14 cellular contexts compared by ENCODE assay signal in genomic region chr1:111489604-111490003, GRCh38. TPM values are rescaled to one million over a fixed set of nuclear protein-coding genes. Genes with fewer than 3 reads are reported as not detected.
DNase-seq lines count a peak whose midpoint lies in the region; ATAC-seq and TF ChIP-seq lines count a peak whose summit lies in the region.
"Had no signal": no experiment of that assay in that cellular context is flagged by ENCODE, and none has a peak within 500 bp of the region (broad histone marks: within the 10 kb centered on the region; RNA-seq: fewer than 3 reads in every experiment).

No MANE protein-coding gene starts in this region.

- 57 to 62% methylated on average over 4 of the region's 4 CpGs for WGBS in upper lobe of left lung, 2 donors

- no peak for TF ChIP-seq CTCF in fibroblast of villous mesenchyme (IDR thresholded peaks at IDR 0.05; ENCODE audit: insufficient read depth, low read depth, low read length)
- TF ChIP-seq CTCF in upper lobe of left lung (IDR thresholded peaks at IDR 0.05): no peak

- H3K4me1 ChIP-seq in upper lobe of left lung: peaks cover 0 to 10% (median 4%) of the 10 kb centered on the region in 4 donors

- H3K36me3 ChIP-seq in upper lobe of left lung: no peaks in the 10 kb centered on the region
- H3K36me3 ChIP-seq: MG63 had no signal

- DNase-seq in SKM-1 treated with dmso at 0.1 percent for 144 hours (lab: John Stamatoyannopoulos, UW; ENCODE audit: unreplicated experiment) (peak; percentile 34), fibroblast of villous mesenchyme (ENCODE audit: low read depth) (peak; percentile 63), midbrain (lab: John Stamatoyannopoulos, UW) (peak; percentile 43), upper lobe of left lung (peak in 1 of 2 donors; percentile 64), activated gamma-delta T cell (lab: John Stamatoyannopoulos, UW) (no peak), NCI-H2171 treated with DMSO at 0.1 percent for 48 hours (lab: John Stamatoyannopoulos, UW) (no peak)
- DNase-seq: activated CD4-positive, alpha-beta memory T cell treated with anti-CD3 and anti-CD28 coated beads for 36 hours; MG63; naive B cell; retina; stimulated activated naive CD8-positive, alpha-beta T cell treated with anti-CD3 and anti-CD28 coated beads, Interleukin-15, amount 100 ng/mL, for 72 hours; T-helper 2 cell had no signal

- ATAC-seq in upper lobe of left lung (ENCODE audit: low FRiP score in 2 of 2) (peak; percentile 73 to 86), GM21619 (IDR thresholded peaks at IDR 0.05; ENCODE audit: unreplicated experiment) (no peak)
- ATAC-seq: HCT116; stimulated activated naive CD8-positive, alpha-beta T cell treated with anti-CD3 and anti-CD28 coated beads, Interleukin-15, amount 100 ng/mL, for 72 hours had no signal

- peak in 1 of 4 donors; percentile 79 for TF ChIP-seq POLR2A in upper lobe of left lung (IDR thresholded peaks at IDR 0.05)

- no peaks in the 10 kb centered on the region for H3K27me3 ChIP-seq in upper lobe of left lung

- H3K9me3 ChIP-seq in upper lobe of left lung: no peaks in the 10 kb centered on the region
- H3K9me3 ChIP-seq: MG63 had no signal

- H3K27ac ChIP-seq in upper lobe of left lung: peak overlapping the region; percentile 67 to 82 (median 80)

- TF ChIP-seq EP300 in upper lobe of left lung (IDR thresholded peaks at IDR 0.05): peak in 3 of 4 donors; percentile 65 to 98 (median 75)

- H3K4me3 ChIP-seq in fibroblast of villous mesenchyme (ENCODE audit: low read depth, low read length) (no peak overlapping the region), upper lobe of left lung (no peak overlapping the region)
- H3K4me3 ChIP-seq: MG63 had no signal

RNA-seq across cellular contexts. Expression of gene ADORA3, which starts 13.8 kb away (rescaled TPM):
- total RNA-seq in fibroblast of villous mesenchyme: not detected in 2 replicates
- total RNA-seq in upper lobe of left lung: 10 to 100 TPM in 1 of 6 donors, 1 to 10 TPM in 5; 2.1 to 10.0 (median 7.3) TPM

RNA-seq across cellular contexts. Expression of gene TMIGD3, which starts 13.8 kb away (rescaled TPM):
- total RNA-seq in fibroblast of villous mesenchyme (under 0.01 and 0.43 TPM in 2 replicates), upper lobe of left lung (10 to 100 TPM in 1 of 6 donors, 1 to 10 TPM in 5; 2.0 to 36.7 (median 4.6) TPM)

RNA-seq across cellular contexts. Expression of gene C1orf162, which starts 15.8 kb away (rescaled TPM):
- total RNA-seq in fibroblast of villous mesenchyme: under 0.01 TPM in 2 replicates
- total RNA-seq in upper lobe of left lung: 100 to 1,000 TPM in 1 of 6 donors, 10 to 100 TPM in 5; 31.4 to 114 (median 52.6) TPM

RNA-seq across cellular contexts. Expression of gene ATP5PB, which starts 40.3 kb away (rescaled TPM):
- total RNA-seq in fibroblast of villous mesenchyme: 261 and 286 TPM in 2 replicates
- total RNA-seq in upper lobe of left lung: 100 to 1,000 TPM in 4 of 6 donors, 10 to 100 TPM in 2; 38.8 to 149 (median 132) TPM

RNA-seq across cellular contexts. Expression of gene WDR77, which starts 40.5 kb away (rescaled TPM):
- total RNA-seq in fibroblast of villous mesenchyme (40.9 and 59.2 TPM in 2 replicates), upper lobe of left lung (10 to 100 TPM; 11.3 to 32.2 (median 22.1) TPM)

Comparison
In these comparisons a context has a peak if more than half of its experiments do, and no peak if none do; other contexts are left out.
1. DNase-seq: peak in SKM-1 treated with dmso at 0.1 percent for 144 hours (single experiment), fibroblast of villous mesenchyme (single experiment) and midbrain (single experiment); none in activated gamma-delta T cell (single experiment) and NCI-H2171 treated with DMSO at 0.1 percent for 48 hours (single experiment).
2. RNA of gene C1orf162, which starts 15.8 kb away (total RNA-seq): 31.4 to 114 TPM in upper lobe of left lung; under 0.01 TPM in fibroblast of villous mesenchyme; every median in the first group is over 10 times any median in the second.